ENCODE assay signal across 8 cellular contexts in genomic region chr19:13430790-13431582, GRCh38.
A peak's percentile ranks its signal among the peaks of the same experiment; 100 is the strongest.
DNase-seq lines count a peak whose midpoint lies in the region; ATAC-seq and TF ChIP-seq lines count a peak whose summit lies in the region.

No MANE protein-coding gene starts in this region.

- no peak for TF ChIP-seq POLR2A in transverse colon (IDR thresholded peaks at IDR 0.05)

- DNase-seq in G401 (ENCODE audit: low spot score) = peak; percentile 58
- peak; percentile 37 for DNase-seq in LHCN-M2 (ENCODE audit: low read depth)
- DNase-seq in activated CD4-positive, alpha-beta T cell treated with anti-CD3 and anti-CD28 coated beads for 24 hours (ENCODE audit: low read depth in 2 of 2) = peak; percentile 21 to 34
- DNase-seq in effector CD4-positive, alpha-beta T cell = peak; percentile 31
- DNase-seq in natural killer cell = peak; percentile 24
- DNase-seq in transverse colon = peak; percentile 33

- no peak overlapping the region for H3K27ac ChIP-seq in transverse colon

- ATAC-seq in natural killer cell = peak; percentile 59 to 75 (median 61)
- no peak for ATAC-seq in GM19452 (IDR thresholded peaks at IDR 0.05; ENCODE audit: unreplicated experiment)
- ATAC-seq in HG03342 (IDR thresholded peaks at IDR 0.05; ENCODE audit: unreplicated experiment) = no peak

- no peaks in the 10 kb centered on the region for H3K36me3 ChIP-seq in transverse colon

- H3K4me3 ChIP-seq in transverse colon = no peak overlapping the region

- TF ChIP-seq CTCF in natural killer cell (IDR thresholded peaks at IDR 0.05) (peak; percentile 33), transverse colon (IDR thresholded peaks at IDR 0.05) (peak; percentile 28 to 59 (median 46))

- intact Hi-C loops in natural killer cell (cut with micrococcal nuclease) = loop anchor here (1.0 kb wide), 1 partner anchor 154 kb away; no protein-coding TSS in a partner anchor
- intact Hi-C loops in transverse colon (cut with DNase I; ENCODE audit: low total_unique reads) = no loop called here

- H3K27me3 Mint-ChIP-seq in natural killer cell (ENCODE audit: low read depth in 2 of 2) = peaks cover 0 to 7% of the 10 kb centered on the region in 2 donors

- no peaks in the 10 kb centered on the region for H3K36me3 Mint-ChIP-seq in natural killer cell

- no peak overlapping the region for H3K27ac Mint-ChIP-seq in natural killer cell

- H3K9me3 ChIP-seq in transverse colon = no peaks in the 10 kb centered on the region

- H3K9me3 Mint-ChIP-seq in natural killer cell = no peaks in the 10 kb centered on the region

- H3K27me3 ChIP-seq in transverse colon = no peaks in the 10 kb centered on the region

- in situ Hi-C loops in G401 (cut with HindIII; ENCODE audit: low sequenced_read_pairs) (no loop called here), transverse colon (cut with MboI; ENCODE audit: low pct_ligation_motif_present in 1 of 4, low pct_unique_long_range_greater_than_20kb in 1 of 4, low sequenced_read_pairs in 3 of 4) (no loop called here)

- WGBS in transverse colon (ENCODE audit: low coverage in 1 of 2), 2 donors = 59 to 67% methylated on average over 2 to 5 of the region's 5 CpGs

- H3K4me1 Mint-ChIP-seq in natural killer cell = no peaks in the 10 kb centered on the region

- TF ChIP-seq EP300 in transverse colon (IDR thresholded peaks at IDR 0.05; ENCODE audit: low read depth) = no peak

- H3K4me1 ChIP-seq in transverse colon = no peaks in the 10 kb centered on the region

- no peak overlapping the region for H3K4me3 Mint-ChIP-seq in natural killer cell

Comparison
In these comparisons a context has a peak if more than half of its experiments do, and no peak if none do; other contexts are left out.
1. ATAC-seq: peak in natural killer cell (3 of 3); none in GM19452 (single experiment) and HG03342 (single experiment).
2. Peak in every context shown above with its lines, with median percentiles within 50 percentile points of each other: DNase-seq.